20 cellular contexts compared by ENCODE assay signal in genomic region chr5:42555010-42555409, GRCh38.
A peak's percentile ranks its signal among the peaks of the same experiment; 100 is the strongest.
DNase-seq lines count a peak whose midpoint lies in the region; ATAC-seq and TF ChIP-seq lines count a peak whose summit lies in the region.
"Had no signal": no experiment of that assay in that cellular context is flagged by ENCODE, and none has a peak within 500 bp of the region (broad histone marks: within the 10 kb centered on the region; RNA-seq: fewer than 3 reads in every experiment).

No MANE protein-coding gene starts in this region.

- ATAC-seq in left ventricle myocardium superior (peak; percentile 31), right cardiac atrium (no peak), left lobe of liver (peak; percentile 38), psoas muscle (peak; percentile 90 to 95 (median 93)), HG03095 (IDR thresholded peaks at IDR 0.05; ENCODE audit: unreplicated experiment) (no peak)
- ATAC-seq: GM23338, HCT116 had no signal

- H3K9me3 ChIP-seq in right cardiac atrium (ENCODE audit: control insufficient read depth, low read length): no peaks in the 10 kb centered on the region
- H3K9me3 ChIP-seq in psoas muscle: no peaks in the 10 kb centered on the region
- H3K9me3 ChIP-seq: BE2C had no signal

- peaks cover 4% of the 10 kb centered on the region for H3K4me1 ChIP-seq in right cardiac atrium (ENCODE audit: control insufficient read depth, insufficient read depth, low read length)
- peaks cover 36% of the 10 kb centered on the region for H3K4me1 ChIP-seq in psoas muscle
- H3K4me1 ChIP-seq: BE2C had no signal

- DNase-seq in left ventricle myocardium superior (no peak), right cardiac atrium (no peak), left lobe of liver (ENCODE audit: low spot score) (no peak), psoas muscle (no peak), pons (ENCODE audit: low spot score) (no peak), NCI-H2171 treated with DMSO at 0.1 percent for 48 hours (lab: John Stamatoyannopoulos, UW) (no peak)
- DNase-seq: ACHN; BE2C; C1 segment of cervical spinal cord; CD4-positive, CD25-positive, alpha-beta regulatory T cell; CD8-positive, alpha-beta memory T cell; COR-L47; DMS 273 treated with DMSO at 0.1 percent for 48 hours; DMS79; GDM1; H7; HFFc6 had no signal

- TF ChIP-seq CTCF in psoas muscle (IDR thresholded peaks at IDR 0.05): no peak

- H3K36me3 ChIP-seq in psoas muscle (ENCODE audit: insufficient read depth in 1 of 2, low read depth in 1 of 2): no peaks in the 10 kb centered on the region
- H3K36me3 ChIP-seq: BE2C had no signal

- H3K4me3 ChIP-seq in right cardiac atrium (ENCODE audit: low read length): no peak overlapping the region
- H3K4me3 ChIP-seq in psoas muscle: peak overlapping the region; percentile 2
- H3K4me3 ChIP-seq: GM23338 had no signal

- no peaks in the 10 kb centered on the region for H3K27me3 ChIP-seq in right cardiac atrium (ENCODE audit: control insufficient read depth, insufficient read depth)
- no peaks in the 10 kb centered on the region for H3K27me3 ChIP-seq in psoas muscle (ENCODE audit: insufficient read depth in 3 of 3, low read length in 2 of 3)
- H3K27me3 ChIP-seq: BE2C had no signal

- no peak overlapping the region for H3K27ac ChIP-seq in right cardiac atrium (ENCODE audit: low read length)
- peak overlapping the region; percentile 84 for H3K27ac ChIP-seq in psoas muscle

- WGBS in right cardiac atrium: 94% methylated on average over 1 of the region's 1 CpG
- WGBS in psoas muscle, 3 donors: 36 to 55% (median 37%) methylated on average over 1 of the region's 1 CpG

- intact Hi-C loops in left ventricle myocardium superior (cut with micrococcal nuclease) (no loop called here), right cardiac atrium (cut with DNase I) (no loop called here), psoas muscle (cut with DNase I) (loop anchor here in 1 of 2 donors (5.0 kb wide), 1 partner anchor 38 kb away; no protein-coding TSS in a partner anchor)

Comparison
In these comparisons a context has a peak if more than half of its experiments do, and no peak if none do; other contexts are left out.
1. ATAC-seq: peak in left ventricle myocardium superior (single experiment), left lobe of liver (single experiment) and psoas muscle (4 of 4); none in right cardiac atrium (0 of 2) and HG03095 (single experiment).